Comparison of ENCODE assay signal across 1 cellular context in the genomic region with DNA sequence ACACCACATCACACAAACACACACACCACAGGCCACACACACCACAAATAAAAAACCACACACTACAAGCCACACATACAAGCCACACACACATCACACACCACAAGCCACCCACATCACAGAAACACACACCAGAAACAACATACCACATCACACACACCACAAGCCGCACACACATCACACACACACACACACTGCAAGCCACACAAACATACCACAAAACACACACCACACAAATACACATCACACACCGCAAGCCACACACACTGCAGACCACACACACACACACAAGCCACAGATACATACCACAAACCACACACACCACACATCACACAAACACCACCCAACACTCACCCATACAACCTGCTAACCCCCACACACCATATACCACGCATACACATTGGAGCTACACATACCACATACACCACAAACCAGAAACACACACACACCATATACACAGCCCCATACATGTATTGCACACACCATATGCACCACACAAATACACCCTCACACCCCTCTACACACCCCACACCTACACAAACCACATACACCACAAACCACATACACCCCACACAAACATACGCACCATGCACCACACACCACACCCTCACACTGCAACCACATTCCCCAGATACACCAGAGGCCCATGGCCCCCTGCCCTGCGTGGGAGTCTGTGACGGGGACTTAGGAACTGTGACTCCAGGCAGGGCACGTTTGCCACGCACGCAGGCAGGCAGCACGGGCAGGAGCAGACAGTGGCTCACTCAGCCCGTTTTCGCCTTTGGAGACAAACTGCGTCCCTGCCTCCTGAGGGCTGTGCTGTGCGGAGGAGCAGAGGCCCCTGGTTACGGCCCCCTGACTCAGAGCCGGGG.
TF ChIP-seq lines count a peak whose summit lies in the region.

No MANE protein-coding gene starts in this region.

TF ChIP-seq in K562, 482 proteins besides CTCF, POLR2A, EP300 and RAD21 (continued from another document and continues in another):
- TF ChIP-seq, protein P1, sequence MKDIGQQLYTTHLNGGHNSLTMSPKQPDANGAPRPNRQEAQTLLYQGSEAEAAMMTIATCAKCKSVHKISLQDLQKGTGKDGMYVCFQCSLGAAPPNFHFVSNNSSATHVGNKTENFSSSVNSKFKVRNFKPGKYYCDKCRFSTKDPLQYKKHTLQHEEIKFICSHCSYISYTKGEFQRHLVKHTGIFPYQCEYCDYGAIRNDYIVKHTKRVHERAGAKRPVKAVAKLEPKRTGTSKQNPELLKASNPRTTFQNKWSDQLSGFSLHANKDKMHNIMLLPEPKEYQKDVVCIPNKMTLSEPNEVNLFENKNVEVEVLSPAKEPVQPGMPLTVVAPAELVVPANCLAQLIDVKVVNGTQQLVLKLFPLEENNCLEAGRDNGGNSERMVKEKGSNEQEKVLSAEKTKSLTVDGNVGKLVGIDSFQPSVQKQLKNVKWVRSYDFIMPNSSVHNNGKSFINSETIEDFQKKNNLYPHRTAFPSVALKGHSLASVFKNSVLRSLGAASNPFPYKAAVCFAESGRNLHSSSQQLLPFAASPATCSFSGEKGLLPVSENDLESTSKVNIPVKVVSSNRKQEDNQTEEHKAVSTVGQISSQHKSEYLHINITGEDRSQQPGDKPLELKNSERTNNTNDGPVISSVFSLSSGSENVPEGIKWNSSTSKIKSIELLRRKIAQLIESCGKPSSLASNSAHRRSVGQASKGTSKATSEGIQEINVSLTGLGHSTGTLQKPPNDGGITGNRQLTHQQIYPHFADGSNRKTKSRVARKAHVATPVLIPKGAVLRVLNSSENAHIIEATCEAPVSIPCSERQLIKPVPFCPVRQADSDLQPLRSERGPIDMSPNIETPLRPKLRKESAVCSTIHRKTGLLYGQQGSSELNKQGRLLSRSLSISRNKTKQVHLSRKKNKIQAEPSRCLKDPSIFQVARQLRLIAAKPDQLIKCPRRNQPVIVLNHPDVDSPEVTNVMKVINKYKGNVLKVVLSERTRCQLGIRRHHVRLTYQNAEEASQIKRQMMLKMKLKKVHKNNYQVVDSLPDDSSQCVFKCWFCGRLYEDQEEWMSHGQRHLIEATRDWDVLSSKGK (CRISPR knock-in tag; IDR thresholded peaks at IDR 0.05): no peak
- TF ChIP-seq RNF2 (IDR thresholded peaks at IDR 0.05) (no peak), COPS2 (conservative IDR thresholded peaks at IDR 0.05) (no peak), RBM15 (IDR thresholded peaks at IDR 0.05; ENCODE audit: insufficient read depth, low read length) (no peak), KLF1 (tag; IDR thresholded peaks at IDR 0.05) (no peak), PHF21A (IDR thresholded peaks at IDR 0.05; ENCODE audit: borderline replicate concordance, low read depth) (no peak), CHD4 (IDR thresholded peaks at IDR 0.05; ENCODE audit: insufficient read depth, insufficient replicate concordance, low read depth, low read length, poor library complexity, severe bottlenecking) (peak; percentile 43), CHCHD3 (CRISPR knock-in tag; IDR thresholded peaks at IDR 0.05) (no peak), ZKSCAN1 (IDR thresholded peaks at IDR 0.05; ENCODE audit: low read depth, low read length) (no peak), ZNF707 (CRISPR knock-in tag; conservative IDR thresholded peaks at IDR 0.05) (no peak), NR2C2 (CRISPR knock-in tag; IDR thresholded peaks at IDR 0.05) (peak; percentile 61), NR2C2 (tag; IDR thresholded peaks at IDR 0.05) (no peak), XRCC3 (IDR thresholded peaks at IDR 0.05) (no peak), MECOM (CRISPR knock-in tag; IDR thresholded peaks at IDR 0.05) (no peak), ZNF717 (CRISPR knock-in tag; IDR thresholded peaks at IDR 0.05) (no peak), NR4A1 (CRISPR knock-in tag; IDR thresholded peaks at IDR 0.05) (no peak), NR4A1 (tag; IDR thresholded peaks at IDR 0.05) (no peak)
- TF ChIP-seq, protein P2, sequence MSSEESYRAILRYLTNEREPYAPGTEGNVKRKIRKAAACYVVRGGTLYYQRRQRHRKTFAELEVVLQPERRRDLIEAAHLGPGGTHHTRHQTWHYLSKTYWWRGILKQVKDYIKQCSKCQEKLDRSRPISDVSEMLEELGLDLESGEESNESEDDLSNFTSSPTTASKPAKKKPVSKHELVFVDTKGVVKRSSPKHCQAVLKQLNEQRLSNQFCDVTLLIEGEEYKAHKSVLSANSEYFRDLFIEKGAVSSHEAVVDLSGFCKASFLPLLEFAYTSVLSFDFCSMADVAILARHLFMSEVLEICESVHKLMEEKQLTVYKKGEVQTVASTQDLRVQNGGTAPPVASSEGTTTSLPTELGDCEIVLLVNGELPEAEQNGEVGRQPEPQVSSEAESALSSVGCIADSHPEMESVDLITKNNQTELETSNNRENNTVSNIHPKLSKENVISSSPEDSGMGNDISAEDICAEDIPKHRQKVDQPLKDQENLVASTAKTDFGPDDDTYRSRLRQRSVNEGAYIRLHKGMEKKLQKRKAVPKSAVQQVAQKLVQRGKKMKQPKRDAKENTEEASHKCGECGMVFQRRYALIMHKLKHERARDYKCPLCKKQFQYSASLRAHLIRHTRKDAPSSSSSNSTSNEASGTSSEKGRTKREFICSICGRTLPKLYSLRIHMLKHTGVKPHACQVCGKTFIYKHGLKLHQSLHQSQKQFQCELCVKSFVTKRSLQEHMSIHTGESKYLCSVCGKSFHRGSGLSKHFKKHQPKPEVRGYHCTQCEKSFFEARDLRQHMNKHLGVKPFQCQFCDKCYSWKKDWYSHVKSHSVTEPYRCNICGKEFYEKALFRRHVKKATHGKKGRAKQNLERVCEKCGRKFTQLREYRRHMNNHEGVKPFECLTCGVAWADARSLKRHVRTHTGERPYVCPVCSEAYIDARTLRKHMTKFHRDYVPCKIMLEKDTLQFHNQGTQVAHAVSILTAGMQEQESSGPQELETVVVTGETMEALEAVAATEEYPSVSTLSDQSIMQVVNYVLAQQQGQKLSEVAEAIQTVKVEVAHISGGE (CRISPR knock-in tag; IDR thresholded peaks at IDR 0.05): no peak
- TF ChIP-seq, protein P3, sequence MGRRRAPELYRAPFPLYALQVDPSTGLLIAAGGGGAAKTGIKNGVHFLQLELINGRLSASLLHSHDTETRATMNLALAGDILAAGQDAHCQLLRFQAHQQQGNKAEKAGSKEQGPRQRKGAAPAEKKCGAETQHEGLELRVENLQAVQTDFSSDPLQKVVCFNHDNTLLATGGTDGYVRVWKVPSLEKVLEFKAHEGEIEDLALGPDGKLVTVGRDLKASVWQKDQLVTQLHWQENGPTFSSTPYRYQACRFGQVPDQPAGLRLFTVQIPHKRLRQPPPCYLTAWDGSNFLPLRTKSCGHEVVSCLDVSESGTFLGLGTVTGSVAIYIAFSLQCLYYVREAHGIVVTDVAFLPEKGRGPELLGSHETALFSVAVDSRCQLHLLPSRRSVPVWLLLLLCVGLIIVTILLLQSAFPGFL (CRISPR knock-in tag; IDR thresholded peaks at IDR 0.05): no peak
- TF ChIP-seq, protein P4, sequence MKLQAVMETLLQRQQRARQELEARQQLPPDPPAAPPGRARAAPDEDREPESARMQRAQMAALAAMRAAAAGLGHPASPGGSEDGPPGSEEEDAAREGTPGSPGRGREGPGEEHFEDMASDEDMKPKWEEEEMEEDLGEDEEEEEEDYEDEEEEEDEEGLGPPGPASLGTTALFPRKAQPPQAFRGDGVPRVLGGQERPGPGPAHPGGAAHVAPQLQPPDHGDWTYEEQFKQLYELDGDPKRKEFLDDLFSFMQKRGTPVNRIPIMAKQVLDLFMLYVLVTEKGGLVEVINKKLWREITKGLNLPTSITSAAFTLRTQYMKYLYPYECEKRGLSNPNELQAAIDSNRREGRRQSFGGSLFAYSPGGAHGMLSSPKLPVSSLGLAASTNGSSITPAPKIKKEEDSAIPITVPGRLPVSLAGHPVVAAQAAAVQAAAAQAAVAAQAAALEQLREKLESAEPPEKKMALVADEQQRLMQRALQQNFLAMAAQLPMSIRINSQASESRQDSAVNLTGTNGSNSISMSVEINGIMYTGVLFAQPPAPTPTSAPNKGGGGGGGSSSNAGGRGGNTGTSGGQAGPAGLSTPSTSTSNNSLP (IDR thresholded peaks at IDR 0.05; ENCODE audit: borderline replicate concordance, low read depth, low read length): no peak
- TF ChIP-seq, protein P5, sequence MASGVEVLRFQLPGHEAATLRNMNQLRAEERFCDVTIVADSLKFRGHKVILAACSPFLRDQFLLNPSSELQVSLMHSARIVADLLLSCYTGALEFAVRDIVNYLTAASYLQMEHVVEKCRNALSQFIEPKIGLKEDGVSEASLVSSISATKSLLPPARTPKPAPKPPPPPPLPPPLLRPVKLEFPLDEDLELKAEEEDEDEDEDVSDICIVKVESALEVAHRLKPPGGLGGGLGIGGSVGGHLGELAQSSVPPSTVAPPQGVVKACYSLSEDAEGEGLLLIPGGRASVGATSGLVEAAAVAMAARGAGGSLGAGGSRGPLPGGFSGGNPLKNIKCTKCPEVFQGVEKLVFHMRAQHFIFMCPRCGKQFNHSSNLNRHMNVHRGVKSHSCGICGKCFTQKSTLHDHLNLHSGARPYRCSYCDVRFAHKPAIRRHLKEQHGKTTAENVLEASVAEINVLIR (CRISPR knock-in tag; IDR thresholded peaks at IDR 0.05): no peak
- TF ChIP-seq, protein P6, sequence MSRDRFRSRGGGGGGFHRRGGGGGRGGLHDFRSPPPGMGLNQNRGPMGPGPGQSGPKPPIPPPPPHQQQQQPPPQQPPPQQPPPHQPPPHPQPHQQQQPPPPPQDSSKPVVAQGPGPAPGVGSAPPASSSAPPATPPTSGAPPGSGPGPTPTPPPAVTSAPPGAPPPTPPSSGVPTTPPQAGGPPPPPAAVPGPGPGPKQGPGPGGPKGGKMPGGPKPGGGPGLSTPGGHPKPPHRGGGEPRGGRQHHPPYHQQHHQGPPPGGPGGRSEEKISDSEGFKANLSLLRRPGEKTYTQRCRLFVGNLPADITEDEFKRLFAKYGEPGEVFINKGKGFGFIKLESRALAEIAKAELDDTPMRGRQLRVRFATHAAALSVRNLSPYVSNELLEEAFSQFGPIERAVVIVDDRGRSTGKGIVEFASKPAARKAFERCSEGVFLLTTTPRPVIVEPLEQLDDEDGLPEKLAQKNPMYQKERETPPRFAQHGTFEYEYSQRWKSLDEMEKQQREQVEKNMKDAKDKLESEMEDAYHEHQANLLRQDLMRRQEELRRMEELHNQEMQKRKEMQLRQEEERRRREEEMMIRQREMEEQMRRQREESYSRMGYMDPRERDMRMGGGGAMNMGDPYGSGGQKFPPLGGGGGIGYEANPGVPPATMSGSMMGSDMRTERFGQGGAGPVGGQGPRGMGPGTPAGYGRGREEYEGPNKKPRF (IDR thresholded peaks at IDR 0.05; ENCODE audit: low read depth, low read length): no peak
- TF ChIP-seq, protein P7, sequence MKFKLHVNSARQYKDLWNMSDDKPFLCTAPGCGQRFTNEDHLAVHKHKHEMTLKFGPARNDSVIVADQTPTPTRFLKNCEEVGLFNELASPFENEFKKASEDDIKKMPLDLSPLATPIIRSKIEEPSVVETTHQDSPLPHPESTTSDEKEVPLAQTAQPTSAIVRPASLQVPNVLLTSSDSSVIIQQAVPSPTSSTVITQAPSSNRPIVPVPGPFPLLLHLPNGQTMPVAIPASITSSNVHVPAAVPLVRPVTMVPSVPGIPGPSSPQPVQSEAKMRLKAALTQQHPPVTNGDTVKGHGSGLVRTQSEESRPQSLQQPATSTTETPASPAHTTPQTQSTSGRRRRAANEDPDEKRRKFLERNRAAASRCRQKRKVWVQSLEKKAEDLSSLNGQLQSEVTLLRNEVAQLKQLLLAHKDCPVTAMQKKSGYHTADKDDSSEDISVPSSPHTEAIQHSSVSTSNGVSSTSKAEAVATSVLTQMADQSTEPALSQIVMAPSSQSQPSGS (CRISPR knock-in tag; IDR thresholded peaks at IDR 0.05): no peak; the same call in 1 of the 2 replicates
- TF ChIP-seq, protein P8, sequence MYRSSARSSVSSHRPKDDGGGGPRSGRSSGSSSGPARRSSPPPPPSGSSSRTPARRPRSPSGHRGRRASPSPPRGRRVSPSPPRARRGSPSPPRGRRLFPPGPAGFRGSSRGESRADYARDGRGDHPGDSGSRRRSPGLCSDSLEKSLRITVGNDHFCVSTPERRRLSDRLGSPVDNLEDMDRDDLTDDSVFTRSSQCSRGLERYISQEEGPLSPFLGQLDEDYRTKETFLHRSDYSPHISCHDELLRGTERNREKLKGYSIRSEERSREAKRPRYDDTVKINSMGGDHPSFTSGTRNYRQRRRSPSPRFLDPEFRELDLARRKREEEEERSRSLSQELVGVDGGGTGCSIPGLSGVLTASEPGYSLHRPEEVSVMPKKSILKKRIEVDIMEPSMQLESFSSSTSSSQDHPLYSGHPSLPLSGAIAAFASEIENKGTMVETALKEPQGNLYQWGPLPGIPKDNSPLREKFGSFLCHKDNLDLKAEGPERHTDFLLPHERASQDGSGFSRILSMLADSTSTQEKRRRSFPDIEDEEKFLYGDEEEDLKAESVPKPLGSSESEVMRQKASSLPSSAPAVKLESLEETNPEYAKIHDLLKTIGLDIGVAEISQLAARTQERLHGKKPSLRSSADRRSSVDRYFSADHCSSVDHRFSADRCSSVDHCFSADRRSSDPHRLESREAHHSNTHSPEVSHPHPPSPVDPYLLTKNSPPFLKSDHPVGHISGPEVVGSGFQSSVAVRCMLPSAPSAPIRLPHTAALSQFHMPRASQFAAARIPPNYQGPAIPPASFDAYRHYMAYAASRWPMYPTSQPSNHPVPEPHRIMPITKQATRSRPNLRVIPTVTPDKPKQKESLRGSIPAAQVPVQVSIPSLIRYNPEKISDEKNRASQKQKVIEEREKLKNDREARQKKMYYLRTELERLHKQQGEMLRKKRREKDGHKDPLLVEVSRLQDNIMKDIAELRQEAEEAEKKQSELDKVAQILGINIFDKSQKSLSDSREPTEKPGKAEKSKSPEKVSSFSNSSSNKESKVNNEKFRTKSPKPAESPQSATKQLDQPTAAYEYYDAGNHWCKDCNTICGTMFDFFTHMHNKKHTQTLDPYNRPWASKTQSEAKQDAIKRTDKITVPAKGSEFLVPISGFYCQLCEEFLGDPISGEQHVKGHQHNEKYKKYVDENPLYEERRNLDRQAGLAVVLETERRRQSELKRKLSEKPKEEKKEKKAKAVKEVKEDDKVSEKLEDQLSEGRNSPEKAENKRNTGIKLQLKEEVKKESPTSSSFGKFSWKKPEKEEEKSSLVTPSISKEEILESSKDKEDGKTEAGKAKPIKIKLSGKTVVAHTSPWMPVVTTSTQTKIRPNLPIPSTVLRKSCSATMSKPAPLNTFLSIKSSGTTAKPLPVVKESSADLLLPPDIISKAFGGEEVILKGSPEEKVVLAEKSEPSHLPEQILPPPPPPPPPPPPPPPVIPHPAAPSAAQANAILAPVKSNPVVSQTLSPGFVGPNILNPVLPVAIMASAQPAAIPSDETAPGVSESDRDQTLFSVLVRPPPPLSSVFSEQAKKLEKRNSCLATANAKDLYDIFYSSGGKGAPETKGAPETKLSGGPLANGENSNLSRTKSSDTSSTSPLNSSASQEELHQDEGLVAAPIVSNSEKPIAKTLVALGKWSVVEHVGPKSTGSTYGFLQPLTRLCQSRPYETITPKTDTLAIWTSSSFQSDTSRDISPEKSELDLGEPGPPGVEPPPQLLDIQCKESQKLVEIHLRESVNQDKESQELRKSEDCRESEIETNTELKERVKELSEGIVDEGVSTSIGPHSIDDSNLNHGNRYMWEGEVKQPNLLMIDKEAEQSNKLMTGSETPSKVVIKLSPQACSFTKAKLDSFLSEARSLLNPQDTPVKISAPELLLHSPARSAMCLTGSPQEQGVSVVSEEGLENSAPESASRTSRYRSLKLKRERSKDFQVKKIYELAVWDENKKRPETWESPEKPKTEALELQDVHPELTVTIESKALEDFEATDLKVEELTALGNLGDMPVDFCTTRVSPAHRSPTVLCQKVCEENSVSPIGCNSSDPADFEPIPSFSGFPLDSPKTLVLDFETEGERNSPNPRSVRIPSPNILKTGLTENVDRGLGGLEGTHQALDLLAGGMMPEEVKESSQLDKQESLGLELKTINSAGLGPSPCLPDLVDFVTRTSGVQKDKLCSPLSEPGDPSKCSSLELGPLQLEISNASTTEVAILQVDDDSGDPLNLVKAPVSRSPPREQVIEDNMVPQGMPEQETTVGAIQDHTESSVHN (IDR thresholded peaks at IDR 0.05; ENCODE audit: borderline replicate concordance in 1 of 2, low read depth in 1 of 2): no peak; a peak in 1 of 4 replicates
